22 cellular contexts compared by ENCODE assay signal in genomic region chr9:105661011-105661410, GRCh38. TPM values are rescaled to one million over a fixed set of nuclear protein-coding genes. Genes with fewer than 3 reads are reported as not detected.
"Had no signal": no experiment of that assay in that cellular context is flagged by ENCODE, and none has a peak within 500 bp of the region (broad histone marks: within the 10 kb centered on the region; RNA-seq: fewer than 3 reads in every experiment).

No MANE protein-coding gene starts in this region.

- ATAC-seq: activated naive CD4-positive, alpha-beta T cell treated with anti-CD3 and anti-CD28 coated beads, Interleukin-2, amount 50 U/mL, for 72 hours; esophagus mucosa; right cardiac atrium had no signal

- H3K9me3 Mint-ChIP-seq: activated B cell treated with CpG ODN at 0.5 μM for 24 hours; activated CD4-positive, alpha-beta memory T cell treated with anti-CD3 and anti-CD28 coated beads for 36 hours; activated naive CD4-positive, alpha-beta T cell treated with anti-CD3 and anti-CD28 coated beads, Interleukin-2, amount 50 U/mL, for 72 hours; activated T-helper 1 cell treated with anti-CD3 and anti-CD28 coated beads, Interleukin-12 subunit alpha, Interleukin-12 subunit beta, Interleukin-2, Interleukin-4 antibody, amounts not matched to agents 30 ng/mL and 10 ng/mL and 1 ng/mL, durations not matched to agents 14 hours and 24 hours and 36 hours; neural crest cell; stimulated activated naive CD8-positive, alpha-beta T cell treated with anti-CD3 and anti-CD28 coated beads, Interleukin-15, Interleukin-2, amounts not matched to agents 100 ng/mL and 50 ng/mL, for 24 hours had no signal

- H3K9me3 ChIP-seq: adrenal gland, prostate gland, suprapubic skin, vagina had no signal

- H3K27me3 ChIP-seq: adrenal gland, vagina had no signal

- H3K27ac ChIP-seq: adrenal gland, prostate gland, suprapubic skin, vagina had no signal

- H3K36me3 Mint-ChIP-seq: activated CD4-positive, alpha-beta memory T cell treated with anti-CD3 and anti-CD28 coated beads for 36 hours; activated naive CD4-positive, alpha-beta T cell treated with anti-CD3 and anti-CD28 coated beads, Interleukin-2, amount 50 U/mL, for 72 hours had no signal

- DNase-seq: activated B cell treated with CpG ODN at 0.5 μM for 24 hours; activated CD4-positive, alpha-beta memory T cell treated with anti-CD3 and anti-CD28 coated beads for 36 hours; activated CD4-positive, alpha-beta T cell treated with anti-CD3 and anti-CD28 coated beads for 4 hours; activated gamma-delta T cell treated with Interleukin-2 at 50 U/mL for 16 hours; activated T-cell treated with anti-CD3 and anti-CD28 coated beads for 4 hours; adrenal gland; cerebellar nuclear complex; cortex of kidney; right cardiac atrium; stimulated activated CD4-positive, alpha-beta T cell treated with anti-CD3 and anti-CD28 coated beads, Interleukin-2, amount 100 ng/mL, for 24 hours; trophoblast cell had no signal

- H3K4me3 Mint-ChIP-seq: activated B cell treated with CpG ODN at 0.5 μM for 24 hours; activated CD4-positive, alpha-beta memory T cell treated with anti-CD3 and anti-CD28 coated beads for 36 hours; activated T-helper 1 cell treated with anti-CD3 and anti-CD28 coated beads, Interleukin-12 subunit alpha, Interleukin-12 subunit beta, Interleukin-2, Interleukin-4 antibody, amounts not matched to agents 30 ng/mL and 10 ng/mL and 1 ng/mL, durations not matched to agents 14 hours and 24 hours and 36 hours; stimulated activated naive CD8-positive, alpha-beta T cell treated with anti-CD3 and anti-CD28 coated beads, Interleukin-15, Interleukin-2, amounts not matched to agents 100 ng/mL and 50 ng/mL, for 24 hours had no signal

- H3K27ac Mint-ChIP-seq: activated CD4-positive, alpha-beta memory T cell treated with anti-CD3 and anti-CD28 coated beads for 36 hours; activated naive CD4-positive, alpha-beta T cell treated with anti-CD3 and anti-CD28 coated beads, Interleukin-2, amount 50 U/mL, for 72 hours; activated T-helper 1 cell treated with anti-CD3 and anti-CD28 coated beads, Interleukin-12 subunit alpha, Interleukin-12 subunit beta, Interleukin-2, Interleukin-4 antibody, amounts not matched to agents 30 ng/mL and 10 ng/mL and 1 ng/mL, durations not matched to agents 14 hours and 24 hours and 36 hours; stimulated activated naive CD8-positive, alpha-beta T cell treated with anti-CD3 and anti-CD28 coated beads, Interleukin-15, Interleukin-2, amounts not matched to agents 100 ng/mL and 50 ng/mL, for 24 hours had no signal

- H3K4me1 ChIP-seq: prostate gland had no signal

- H3K4me3 ChIP-seq: adrenal gland, prostate gland, suprapubic skin, vagina had no signal

- H3K36me3 ChIP-seq: adrenal gland, prostate gland, suprapubic skin, vagina had no signal

RNA-seq across cellular contexts. Expression of gene TAL2, which starts 1.2 kb away (rescaled TPM):
- total RNA-seq: activated CD4-positive, alpha-beta memory T cell treated with anti-CD3 and anti-CD28 coated beads for 36 hours; adrenal gland; astrocyte; bronchial epithelial cell; esophagus mucosa; glomerular endothelial cell; prostate gland; right cardiac atrium; suprapubic skin; vagina had no signal
